Comparison of ENCODE assay signal across 24 cellular contexts in the genomic region with DNA sequence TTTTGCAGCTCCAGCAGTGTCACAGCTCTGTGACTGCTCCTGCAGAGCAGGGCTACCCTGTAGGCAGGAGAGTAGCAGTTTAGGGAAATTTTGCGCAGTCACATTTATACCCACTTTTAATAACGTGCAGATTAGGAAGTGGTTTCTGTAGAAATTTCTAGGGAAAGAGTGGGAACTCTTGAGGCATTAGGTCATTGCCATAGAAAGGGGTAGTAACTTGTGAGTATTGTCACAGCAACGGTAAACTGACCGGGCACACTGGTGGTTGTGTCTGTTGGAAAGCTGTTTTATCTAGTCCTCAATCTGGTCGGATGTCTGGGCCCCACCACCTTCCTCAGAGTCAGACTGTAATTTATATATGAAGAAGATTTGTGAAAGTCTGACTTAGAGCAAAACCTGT.
"Had no signal": no experiment of that assay in that cellular context is flagged by ENCODE, and none has a peak within 500 bp of the region (broad histone marks: within the 10 kb centered on the region; RNA-seq: fewer than 3 reads in every experiment).

No MANE protein-coding gene starts in this region.

- DNase-seq: activated B cell treated with CpG ODN at 0.5 μM for 24 hours; activated CD4-positive, alpha-beta memory T cell treated with anti-CD3 and anti-CD28 coated beads, Interleukin-2, amount 10 ng/mL, durations not matched to agents 7 days and 5 days; activated CD4-positive, alpha-beta T cell treated with anti-CD3 and anti-CD28 coated beads, Interleukin-2, amount 10 ng/mL, durations not matched to agents 7 days and 5 days; activated gamma-delta T cell; activated naive CD4-positive, alpha-beta T cell treated with anti-CD3 and anti-CD28 coated beads for 36 hours; activated T-cell treated with anti-CD3 and anti-CD28 coated beads for 4 hours; activated T-cell treated with anti-CD3 and anti-CD28 coated beads, Interleukin-2, amount 50 U/mL, for 48 hours; amygdala; Karpas-422; MM.1S; NCI-H1092 treated with DMSO at 0.1 percent for 48 hours; NCI-H1417 treated with DMSO at 0.1 percent for 48 hours; NCI-H1694 treated with DMSO at 0.1 percent for 48 hours; NCI-H2029 treated with DMSO at 0.1 percent for 48 hours; NCI-H345; NCI-H510A; NCI-H526 treated with DMSO at 0.1 percent for 48 hours; NCI-H82; RPMI8226; T-helper 17 cell; T-helper 9 cell had no signal

- ATAC-seq: activated T-helper 17 cell treated with anti-CD3 and anti-CD28 coated beads, Interleukin-2, amount 50 U/mL, for 72 hours; Panc1; Right ventricle myocardium inferior; T-helper 17 cell had no signal
